Comparison of ENCODE assay signal across 1 cellular context in genomic region chr4:55546633-55547460, GRCh38.
TF ChIP-seq lines count a peak whose summit lies in the region.

Gene CLOCK (minus strand): TSS chr4:55546909. CDS start chr4:55482785, 64,124 bp downstream.

TF ChIP-seq in WTC11, 78 proteins besides CTCF, POLR2A, EP300 and RAD21 (continued from another document):
- TF ChIP-seq STAT6 (CRISPR knock-in tag; conservative IDR thresholded peaks at IDR 0.05; ENCODE audit: low read depth) (no peak), ZNF512 (CRISPR knock-in tag; IDR thresholded peaks at IDR 0.05; ENCODE audit: borderline replicate concordance) (no peak), PRDM15 (CRISPR knock-in tag; IDR thresholded peaks at IDR 0.05) (no peak), E2F4 (CRISPR knock-in tag; IDR thresholded peaks at IDR 0.05; ENCODE audit: borderline replicate concordance, low read depth) (no peak), EMX1 (CRISPR knock-in tag; IDR thresholded peaks at IDR 0.05) (no peak), ZNF423 (CRISPR knock-in tag; IDR thresholded peaks at IDR 0.05) (peak; percentile 61), E2F1 (CRISPR knock-in tag; IDR thresholded peaks at IDR 0.05) (no peak), CREM (CRISPR knock-in tag; IDR thresholded peaks at IDR 0.05) (peak; percentile 30; the same call in 1 of the 2 replicates), ATF6 (CRISPR knock-in tag; IDR thresholded peaks at IDR 0.05) (no peak), TEAD1 (CRISPR knock-in tag; IDR thresholded peaks at IDR 0.05) (0 out of 2 replicates have a peak, but pooled peaks have one; percentile 23), ELF4 (CRISPR knock-in tag; IDR thresholded peaks at IDR 0.05; ENCODE audit: low read depth) (no peak), ZNF263 (CRISPR knock-in tag; IDR thresholded peaks at IDR 0.05; ENCODE audit: low read depth) (no peak), ZNF317 (CRISPR knock-in tag; IDR thresholded peaks at IDR 0.05; ENCODE audit: borderline replicate concordance, low read depth) (no peak), TEAD4 (CRISPR knock-in tag; IDR thresholded peaks at IDR 0.05) (no peak)
TF ChIP-seq in WTC11: peak in this region for 11.
